ENCODE assay signal across 16 cellular contexts in genomic region chr2:71693286-71694270, GRCh38.
"Had no signal": no experiment of that assay in that cellular context is flagged by ENCODE, and none has a peak within 500 bp of the region (broad histone marks: within the 10 kb centered on the region; RNA-seq: fewer than 3 reads in every experiment).

No MANE protein-coding gene starts in this region.

- H3K9me3 ChIP-seq: esophagus squamous epithelium, ovary, sigmoid colon, thoracic aorta had no signal

- H3K27me3 ChIP-seq: cardiac muscle cell, esophagus squamous epithelium, ovary, sigmoid colon had no signal

- H3K4me1 ChIP-seq: esophagus squamous epithelium, sigmoid colon had no signal

- ATAC-seq: activated T-cell treated with anti-CD3 and anti-CD28 coated beads, Interleukin-2, amount 50 U/mL, for 72 hours; stimulated activated memory B cell treated with anti-CD40 and anti-IgM and Interleukin-4, amounts not matched to agents 10 μg/mL and 1 μg/mL and 100 μg/mL, for 72 hours had no signal

- H3K4me3 ChIP-seq: cardiac muscle cell, esophagus squamous epithelium, hepatocyte, ovary, sigmoid colon, thoracic aorta had no signal

- H3K36me3 ChIP-seq: cardiac muscle cell, esophagus squamous epithelium, ovary, thoracic aorta, WERI-Rb-1 had no signal

- DNase-seq: activated CD4-positive, alpha-beta T cell treated with anti-CD3 and anti-CD28 coated beads, Interleukin-2, amount 50 U/mL, for 4 hours; activated naive CD8-positive, alpha-beta T cell treated with anti-CD3 and anti-CD28 coated beads for 36 hours; activated T-cell treated with anti-CD3 and anti-CD28 coated beads, Interleukin-2, amount 50 U/mL, for 72 hours; amniotic stem cell; dermis blood vessel endothelial cell; effector memory CD4-positive, alpha-beta T cell; esophagus squamous epithelium; mammary epithelial cell; sigmoid colon; stimulated activated CD4-positive, alpha-beta T cell treated with anti-CD3 and anti-CD28 coated beads, Interleukin-4, amount 100 ng/mL, for 4 hours; WERI-Rb-1 had no signal

- H3K27ac ChIP-seq: cardiac muscle cell, esophagus squamous epithelium, hepatocyte, ovary, sigmoid colon, thoracic aorta, WERI-Rb-1 had no signal
